Comparison of ENCODE assay signal across 5 cellular contexts in genomic region chr14:81233615-81234014, GRCh38.
"Had no signal": no experiment of that assay in that cellular context is flagged by ENCODE, and none has a peak within 500 bp of the region (broad histone marks: within the 10 kb centered on the region; RNA-seq: fewer than 3 reads in every experiment).

No MANE protein-coding gene starts in this region.

- DNase-seq: GM23248, H9, HCEC 1CT, KG1 had no signal

- H3K4me3 ChIP-seq: GM23248 had no signal

- H2AFZ ChIP-seq: GM23248 had no signal

- H3K27me3 Mint-ChIP-seq: IgD-negative memory B cell had no signal

- H3K4me3 Mint-ChIP-seq: H9, IgD-negative memory B cell had no signal

- H3K27ac ChIP-seq: GM23248 had no signal

- H3K9ac ChIP-seq: GM23248 had no signal

- H3K4me1 Mint-ChIP-seq: IgD-negative memory B cell had no signal

- H3K27ac Mint-ChIP-seq: H9 had no signal
